Comparison of ENCODE assay signal across 18 cellular contexts in genomic region chr6:170424634-170425126, GRCh38.
"Had no signal": no experiment of that assay in that cellular context is flagged by ENCODE, and none has a peak within 500 bp of the region (broad histone marks: within the 10 kb centered on the region; RNA-seq: fewer than 3 reads in every experiment).

No MANE protein-coding gene starts in this region.

- H3K9me3 ChIP-seq: left lung, right lobe of liver, testis had no signal

- H3K27ac Mint-ChIP-seq: activated naive CD8-positive, alpha-beta T cell; activated T-helper 1 cell treated with anti-CD3 and anti-CD28 coated beads, Interleukin-12 subunit alpha, Interleukin-12 subunit beta, Interleukin-2, Interleukin-4 antibody, amounts not matched to agents 30 ng/mL and 10 ng/mL and 1 ng/mL, durations not matched to agents 14 hours and 24 hours and 36 hours had no signal

- ATAC-seq: left lung had no signal

- H3K4me3 Mint-ChIP-seq: activated naive CD8-positive, alpha-beta T cell; activated T-helper 1 cell treated with anti-CD3 and anti-CD28 coated beads, Interleukin-12 subunit alpha, Interleukin-12 subunit beta, Interleukin-2, Interleukin-4 antibody, amounts not matched to agents 30 ng/mL and 10 ng/mL and 1 ng/mL, durations not matched to agents 14 hours and 24 hours and 36 hours; neural crest cell had no signal

- H3K27me3 ChIP-seq: right lobe of liver, testis had no signal

- H3K4me3 ChIP-seq: left lung, right lobe of liver, testis had no signal

- DNase-seq: activated CD4-positive, alpha-beta T cell treated with anti-CD3 and anti-CD28 coated beads, Interleukin-2, amount 50 U/mL, for 48 hours; activated T-cell treated with anti-CD3 and anti-CD28 coated beads for 4 hours; cerebellar nuclear complex; effector memory CD4-positive, alpha-beta T cell; foreskin fibroblast; hypothalamus; mammary epithelial cell; right lobe of liver; small intestine; stimulated activated CD4-positive, alpha-beta T cell treated with anti-CD3 and anti-CD28 coated beads, Interleukin-4, amount 100 ng/mL, for 1 hour; SW 1271; T-helper 2 cell; testis; WERI-Rb-1 had no signal

- H3K36me3 ChIP-seq: left lung, right lobe of liver, WERI-Rb-1 had no signal

- H3K9me3 Mint-ChIP-seq: activated T-helper 1 cell treated with anti-CD3 and anti-CD28 coated beads, Interleukin-12 subunit alpha, Interleukin-12 subunit beta, Interleukin-2, Interleukin-4 antibody, amounts not matched to agents 30 ng/mL and 10 ng/mL and 1 ng/mL, durations not matched to agents 14 hours and 24 hours and 36 hours; neural crest cell had no signal

- H3K36me3 Mint-ChIP-seq: activated naive CD8-positive, alpha-beta T cell had no signal

- H3K27ac ChIP-seq: left lung, right lobe of liver, testis, WERI-Rb-1 had no signal

- H3K4me1 ChIP-seq: left lung, right lobe of liver had no signal
